In the genomic region with DNA sequence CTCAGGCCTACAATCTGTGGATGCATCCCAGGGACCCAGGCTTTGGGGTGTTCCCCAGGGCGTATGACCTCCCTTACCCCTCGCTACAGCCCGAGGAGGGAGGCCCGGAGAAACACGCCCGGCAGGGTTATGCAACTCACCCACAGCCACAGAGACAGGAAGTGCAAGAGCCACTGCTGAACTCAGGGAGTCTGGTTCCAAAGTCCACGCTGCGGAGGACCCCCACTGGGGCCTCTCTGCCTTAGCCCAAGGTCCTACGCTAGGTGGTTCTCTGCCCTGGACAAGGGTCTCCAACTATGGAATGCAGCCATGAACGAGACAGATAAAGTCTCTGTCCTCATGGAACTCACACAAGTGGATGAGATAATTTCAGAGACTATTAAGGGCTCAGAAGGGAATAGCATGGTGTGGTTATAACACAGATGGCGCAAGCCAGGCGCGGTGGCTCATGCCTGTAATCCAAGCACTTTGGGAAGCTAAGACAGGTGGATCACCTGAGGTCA, we compare ENCODE assay signal across 10 cellular contexts. TPM values are rescaled to one million over a fixed set of nuclear protein-coding genes. Genes with fewer than 3 reads are reported as not detected.
A peak's percentile ranks its signal among the peaks of the same experiment; 100 is the strongest.
DNase-seq lines count a peak whose midpoint lies in the region; ATAC-seq and TF ChIP-seq lines count a peak whose summit lies in the region.
"Had no signal": no experiment of that assay in that cellular context is flagged by ENCODE, and none has a peak within 500 bp of the region (broad histone marks: within the 10 kb centered on the region; RNA-seq: fewer than 3 reads in every experiment).

No MANE protein-coding gene starts in this region.

- no peak overlapping the region for H2BK120ac ChIP-seq in mesenchymal stem cell (ENCODE audit: low read depth, low read length)

- ATAC-seq in GM18909 (IDR thresholded peaks at IDR 0.05; ENCODE audit: poor library complexity, unreplicated experiment), result no peak

- H2BK5ac ChIP-seq in mesenchymal stem cell (ENCODE audit: low read depth, low read length, poor library complexity, severe bottlenecking), result no peak overlapping the region

- H3K9ac ChIP-seq in colonic mucosa (ENCODE audit: low read depth in 2 of 2, low read length in 2 of 2) (peak overlapping the region in 1 of 2 donors; percentile 37), mesenchymal stem cell (ENCODE audit: low read length) (no peak overlapping the region)

- H3K79me1 ChIP-seq in mesenchymal stem cell (replicated peaks; ENCODE audit: low read length, poor library complexity, severe bottlenecking), result peaks cover 22% of the 10 kb centered on the region

- H3K27ac ChIP-seq in colonic mucosa (peak overlapping the region; percentile 19), mesenchymal stem cell (ENCODE audit: low read length, poor library complexity, severe bottlenecking) (no peak overlapping the region), tibial nerve (peak overlapping the region in 3 of 4 donors; percentile 44 to 74 (median 52))

- no peak overlapping the region for H3K18ac ChIP-seq in mesenchymal stem cell (ENCODE audit: low read depth in 1 of 2, low read length in 2 of 2)

- no peak overlapping the region for H3K14ac ChIP-seq in mesenchymal stem cell (ENCODE audit: low read length in 2 of 2)

- no peak overlapping the region for H3K4me2 ChIP-seq in mesenchymal stem cell (ENCODE audit: low read length, poor library complexity, severe bottlenecking)

- TF ChIP-seq CTCF in colonic mucosa (IDR thresholded peaks at IDR 0.05) (no peak), tibial nerve (IDR thresholded peaks at IDR 0.05) (no peak)

- intact Hi-C loops in colonic mucosa (cut with DNase I), result no loop called here

- no peak overlapping the region for H4K8ac ChIP-seq in mesenchymal stem cell (ENCODE audit: low read length)

- DNase-seq in NOMO-1 (lab: John Stamatoyannopoulos, UW; ENCODE audit: unreplicated experiment in 2 of 2) (peak; percentile 89 to 91), colonic mucosa (peak; percentile 73), mesenchymal stem cell (peak; percentile 55), tibial nerve (ENCODE audit: low spot score in 2 of 2) (peak in 1 of 2 donors; percentile 61), NCI-H1930 (lab: John Stamatoyannopoulos, UW) (no peak), SHP77 treated with DMSO at 0.1 percent for 48 hours (lab: John Stamatoyannopoulos, UW) (no peak), retina (no peak)
- DNase-seq: cerebellar nuclear complex, NCI-H1048 had no signal

- H3K4me3 ChIP-seq in colonic mucosa, result no peak overlapping the region
- no peak overlapping the region for H3K4me3 ChIP-seq in mesenchymal stem cell (ENCODE audit: insufficient read depth in 1 of 2, low read depth in 1 of 2, low read length in 2 of 2)
- H3K4me3 ChIP-seq in tibial nerve, result no peak overlapping the region

- WGBS in mesenchymal stem cell, result 77% methylated on average over 13 of the region's 13 CpGs
- 56 to 60% methylated on average over 13 of the region's 13 CpGs for WGBS in tibial nerve, 2 donors

- H3K9me3 ChIP-seq in colonic mucosa (no peaks in the 10 kb centered on the region), mesenchymal stem cell (ENCODE audit: control insufficient read depth, low read length) (no peaks in the 10 kb centered on the region), tibial nerve (no peaks in the 10 kb centered on the region)

- no peak overlapping the region for H2BK12ac ChIP-seq in mesenchymal stem cell (ENCODE audit: low read length in 2 of 2)

- peak overlapping the region; percentile 28 for H4K91ac ChIP-seq in mesenchymal stem cell (ENCODE audit: low read length)

- H2AFZ ChIP-seq in mesenchymal stem cell (ENCODE audit: low read depth, low read length), result no peak overlapping the region

- H3K27me3 ChIP-seq in colonic mucosa (no peaks in the 10 kb centered on the region), mesenchymal stem cell (ENCODE audit: control insufficient read depth in 1 of 2, insufficient read depth in 1 of 2, low read length in 2 of 2) (no peaks in the 10 kb centered on the region), tibial nerve (no peaks in the 10 kb centered on the region)

- H2BK15ac ChIP-seq in mesenchymal stem cell (ENCODE audit: low read depth, poor library complexity, severe bottlenecking), result no peak overlapping the region

- TF ChIP-seq POLR2A in tibial nerve (IDR thresholded peaks at IDR 0.05), result no peak

- no peak overlapping the region for H3K23ac ChIP-seq in mesenchymal stem cell (ENCODE audit: low read length in 2 of 2)

- H3K4me1 ChIP-seq in colonic mucosa (no peaks in the 10 kb centered on the region), mesenchymal stem cell (ENCODE audit: control insufficient read depth, insufficient read depth, low read depth, low read length) (peaks cover 9% of the 10 kb centered on the region), tibial nerve (peaks cover 0 to 76% (median 21%) of the 10 kb centered on the region in 4 donors)

- TF ChIP-seq EP300 in tibial nerve (IDR thresholded peaks at IDR 0.05), result no peak

- H2AK5ac ChIP-seq in mesenchymal stem cell (ENCODE audit: low read length, severe bottlenecking), result no peak overlapping the region

- H3K36me3 ChIP-seq in colonic mucosa (no peaks in the 10 kb centered on the region), mesenchymal stem cell (ENCODE audit: control insufficient read depth in 1 of 2, insufficient read depth in 2 of 2, low read depth in 1 of 2, low read length in 2 of 2) (peaks cover 0 to 5% of the 10 kb centered on the region in 2 experiments), tibial nerve (no peaks in the 10 kb centered on the region)

- H3K4ac ChIP-seq in mesenchymal stem cell (ENCODE audit: low read depth in 1 of 2, low read length in 2 of 2), result no peak overlapping the region

RNA-seq across cellular contexts. Expression of a gene that starts 11.3 kb away (rescaled TPM):
- total RNA-seq in colonic mucosa (10 to 100 TPM; 44.9 to 83.1 TPM), tibial nerve (10 to 100 TPM; 15.3 to 55.3 (median 29.7) TPM)
- 69.1 TPM for polyA plus RNA-seq in mesenchymal stem cell (2013, experiment 1 of 2)
- 62.0 TPM for polyA plus RNA-seq in mesenchymal stem cell (2013, experiment 2 of 2)

Comparison
In these comparisons a context has a peak if more than half of its experiments do, and no peak if none do; other contexts are left out.
1. DNase-seq: peak in NOMO-1 (2 of 2), colonic mucosa (single experiment) and mesenchymal stem cell (single experiment); none in NCI-H1930 (0 of 2), SHP77 treated with DMSO at 0.1 percent for 48 hours (single experiment) and retina (single experiment).